18 cellular contexts compared by ENCODE assay signal in the genomic region with DNA sequence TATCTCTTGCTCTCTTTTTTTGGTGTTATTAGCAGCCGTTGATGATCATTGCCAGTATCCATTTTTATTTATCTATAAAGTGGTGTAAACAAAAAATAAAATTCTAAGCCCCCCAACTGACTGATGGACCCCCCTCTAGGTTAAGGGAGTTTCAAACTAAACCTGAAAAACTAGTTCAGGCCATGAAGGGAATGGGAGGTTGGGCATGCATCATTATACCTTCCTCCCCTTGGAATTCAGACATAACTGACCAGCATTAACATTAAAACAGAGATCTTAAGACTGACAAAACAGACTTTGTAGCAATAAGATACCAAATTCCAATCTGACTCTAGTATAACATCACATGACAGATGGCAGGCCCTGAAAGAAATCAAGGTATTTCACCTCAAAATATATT. TPM values are rescaled to one million over a fixed set of nuclear protein-coding genes. Genes with fewer than 3 reads are reported as not detected.
A peak's percentile ranks its signal among the peaks of the same experiment; 100 is the strongest.
DNase-seq lines count a peak whose midpoint lies in the region; ATAC-seq, FAIRE-seq and TF ChIP-seq lines count a peak whose summit lies in the region.
"Had no signal": no experiment of that assay in that cellular context is flagged by ENCODE, and none has a peak within 500 bp of the region (broad histone marks: within the 10 kb centered on the region; RNA-seq: fewer than 3 reads in every experiment).

No MANE protein-coding gene starts in this region.

- DNase-seq in activated T-helper 1 cell treated with anti-CD3 and anti-CD28 coated beads, Interleukin-12 subunit alpha, Interleukin-12 subunit beta, Interleukin-2, Interleukin-4 antibody, amounts not matched to agents 30 ng/mL and 10 ng/mL and 1 ng/mL, durations not matched to agents 14 hours and 24 hours and 36 hours (ENCODE audit: low spot score), result no peak
- DNase-seq in left kidney (ENCODE audit: low read depth, low spot score) (peak; percentile 22), smooth muscle cell (lab: John Stamatoyannopoulos, UW; ENCODE audit: unreplicated experiment) (no peak), left lobe of liver (ENCODE audit: low spot score) (no peak), GM12892 (ENCODE audit: insufficient read length) (no peak)
- DNase-seq in activated naive CD4-positive, alpha-beta T cell treated with anti-CD3 and anti-CD28 coated beads, Interleukin-2, amount 50 U/mL, for 16 hours, result no peak
- DNase-seq: DMS79, NCI-H1417 treated with DMSO at 0.1 percent for 48 hours, NCI-H2029 treated with DMSO at 0.1 percent for 48 hours, NCI-H2171 treated with DMSO at 0.1 percent for 48 hours, NCI-H446 treated with DMSO at 0.1 percent for 48 hours, PC-3 had no signal

- H3K4me2 ChIP-seq in smooth muscle cell, result no peak overlapping the region

- no peak for FAIRE-seq in GM12892 (lab: Jason Lieb, UNC)
- FAIRE-seq: D721Med, GM12878 had no signal

- no peak for TF ChIP-seq CTCF in smooth muscle cell (IDR thresholded peaks at IDR 0.05; ENCODE audit: borderline replicate concordance, insufficient read depth, poor library complexity, severe bottlenecking)

- H3K9me3 ChIP-seq in HUES48 (ENCODE audit: control insufficient read depth, insufficient read depth, low read length), result peaks cover 10% of the 10 kb centered on the region
- no peaks in the 10 kb centered on the region for H3K9me3 ChIP-seq in smooth muscle cell (replicated peaks; ENCODE audit: low read depth)

- peaks cover 7% of the 10 kb centered on the region for H3K36me3 Mint-ChIP-seq in activated T-helper 1 cell treated with anti-CD3 and anti-CD28 coated beads, Interleukin-12 subunit alpha, Interleukin-12 subunit beta, Interleukin-2, Interleukin-4 antibody, amounts not matched to agents 30 ng/mL and 10 ng/mL and 1 ng/mL, durations not matched to agents 14 hours and 24 hours and 36 hours (ENCODE audit: low read depth)

- WGBS in smooth muscle cell (ENCODE audit: low lambda C conversion rate), result 56% methylated on average over 1 of the region's 1 CpG

- H3K27ac Mint-ChIP-seq in activated T-helper 1 cell treated with anti-CD3 and anti-CD28 coated beads, Interleukin-12 subunit alpha, Interleukin-12 subunit beta, Interleukin-2, Interleukin-4 antibody, amounts not matched to agents 30 ng/mL and 10 ng/mL and 1 ng/mL, durations not matched to agents 14 hours and 24 hours and 36 hours, result peak overlapping the region; percentile 6

- no peaks in the 10 kb centered on the region for H3K27me3 ChIP-seq in HUES48 (ENCODE audit: control insufficient read depth, insufficient read depth, low read length)
- H3K27me3 ChIP-seq in smooth muscle cell (ENCODE audit: low read depth), result no peaks in the 10 kb centered on the region
- H3K27me3 ChIP-seq: SJSA1 had no signal

- ATAC-seq in left lobe of liver, result no peak
- ATAC-seq in GM21576 (IDR thresholded peaks at IDR 0.05; ENCODE audit: unreplicated experiment), result no peak
- ATAC-seq: PC-3 had no signal

- intact Hi-C loops in activated T-helper 1 cell treated with anti-CD3 and anti-CD28 coated beads, Interleukin-12 subunit alpha, Interleukin-12 subunit beta, Interleukin-2, Interleukin-4 antibody, amounts not matched to agents 30 ng/mL and 10 ng/mL and 1 ng/mL, durations not matched to agents 14 hours and 24 hours and 36 hours (cut with micrococcal nuclease), result no loop called here

- no peak for TF ChIP-seq POLR2A in GM12892 (IDR thresholded peaks at IDR 0.05; ENCODE audit: low read depth, low read length)

- H3K4me1 Mint-ChIP-seq in activated T-helper 1 cell treated with anti-CD3 and anti-CD28 coated beads, Interleukin-12 subunit alpha, Interleukin-12 subunit beta, Interleukin-2, Interleukin-4 antibody, amounts not matched to agents 30 ng/mL and 10 ng/mL and 1 ng/mL, durations not matched to agents 14 hours and 24 hours and 36 hours (ENCODE audit: low read depth), result peaks cover 24% of the 10 kb centered on the region

- H3K27me3 Mint-ChIP-seq in activated T-helper 1 cell treated with anti-CD3 and anti-CD28 coated beads, Interleukin-12 subunit alpha, Interleukin-12 subunit beta, Interleukin-2, Interleukin-4 antibody, amounts not matched to agents 30 ng/mL and 10 ng/mL and 1 ng/mL, durations not matched to agents 14 hours and 24 hours and 36 hours (ENCODE audit: insufficient read depth), result no peaks in the 10 kb centered on the region
- H3K27me3 Mint-ChIP-seq: CD4-positive, CD25-positive, alpha-beta regulatory T cell had no signal

- H3K9ac ChIP-seq in HUES48 (ENCODE audit: low read depth, low read length) (peak overlapping the region; percentile 51; the same call in 1 of the 2 replicates), smooth muscle cell (ENCODE audit: low read depth) (no peak overlapping the region)

- no peaks in the 10 kb centered on the region for H3F3A ChIP-seq in smooth muscle cell (ENCODE audit: low read depth)

- peaks cover 83% of the 10 kb centered on the region for H3K79me2 ChIP-seq in smooth muscle cell (ENCODE audit: low read depth)

- H4K20me1 ChIP-seq in smooth muscle cell (ENCODE audit: low read depth), result peaks cover 15% of the 10 kb centered on the region

- no peak overlapping the region for H2AFZ ChIP-seq in smooth muscle cell (ENCODE audit: low read depth)

- H3K4me3 Mint-ChIP-seq in activated T-helper 1 cell treated with anti-CD3 and anti-CD28 coated beads, Interleukin-12 subunit alpha, Interleukin-12 subunit beta, Interleukin-2, Interleukin-4 antibody, amounts not matched to agents 30 ng/mL and 10 ng/mL and 1 ng/mL, durations not matched to agents 14 hours and 24 hours and 36 hours, result no peak overlapping the region
- H3K4me3 Mint-ChIP-seq: CD4-positive, CD25-positive, alpha-beta regulatory T cell had no signal

- H3K27ac ChIP-seq in HUES48 (ENCODE audit: low read depth, low read length) (peak overlapping the region; percentile 89), smooth muscle cell (ENCODE audit: low read depth) (peak overlapping the region; percentile 76)
- H3K27ac ChIP-seq: SJSA1 had no signal

- H3K4me1 ChIP-seq in HUES48 (ENCODE audit: control insufficient read depth, insufficient read depth, low read length), result peaks cover 34% of the 10 kb centered on the region
- no peaks in the 10 kb centered on the region for H3K4me1 ChIP-seq in smooth muscle cell (ENCODE audit: low read depth)

- H3K9me3 Mint-ChIP-seq in activated T-helper 1 cell treated with anti-CD3 and anti-CD28 coated beads, Interleukin-12 subunit alpha, Interleukin-12 subunit beta, Interleukin-2, Interleukin-4 antibody, amounts not matched to agents 30 ng/mL and 10 ng/mL and 1 ng/mL, durations not matched to agents 14 hours and 24 hours and 36 hours, result peaks cover 6% of the 10 kb centered on the region

- H3K36me3 ChIP-seq in HUES48 (ENCODE audit: control insufficient read depth, insufficient read depth, low read length) (no peaks in the 10 kb centered on the region), smooth muscle cell (ENCODE audit: low read depth) (no peaks in the 10 kb centered on the region)
- H3K36me3 ChIP-seq: SJSA1 had no signal

- H3K4me3 ChIP-seq in HUES48 (ENCODE audit: low read depth, low read length), result peak overlapping the region; percentile 9; the same call in 1 of the 2 replicates
- H3K4me3 ChIP-seq in smooth muscle cell, result no peak overlapping the region
- H3K4me3 ChIP-seq: GM12878, SJSA1 had no signal

RNA-seq across cellular contexts. Expression of a gene that starts 20.2 kb away (rescaled TPM):
- total RNA-seq in activated T-helper 1 cell treated with anti-CD3 and anti-CD28 coated beads, Interleukin-12 subunit alpha, Interleukin-12 subunit beta, Interleukin-2, Interleukin-4 antibody, amounts not matched to agents 30 ng/mL and 10 ng/mL and 1 ng/mL, durations not matched to agents 14 hours and 24 hours and 36 hours, result 40.9 and 42.4 TPM in 2 replicates
- total RNA-seq in smooth muscle cell, result 33.6 and 42.9 TPM in 2 replicates
- 33.3 and 40.9 TPM in 2 replicates for polyA plus RNA-seq in smooth muscle cell
- 17.4 TPM for total RNA-seq in left lobe of liver
- 36.0 TPM for polyA plus RNA-seq in GM12892 (2012; ENCODE audit: missing spikeins)
